In the genomic region with DNA sequence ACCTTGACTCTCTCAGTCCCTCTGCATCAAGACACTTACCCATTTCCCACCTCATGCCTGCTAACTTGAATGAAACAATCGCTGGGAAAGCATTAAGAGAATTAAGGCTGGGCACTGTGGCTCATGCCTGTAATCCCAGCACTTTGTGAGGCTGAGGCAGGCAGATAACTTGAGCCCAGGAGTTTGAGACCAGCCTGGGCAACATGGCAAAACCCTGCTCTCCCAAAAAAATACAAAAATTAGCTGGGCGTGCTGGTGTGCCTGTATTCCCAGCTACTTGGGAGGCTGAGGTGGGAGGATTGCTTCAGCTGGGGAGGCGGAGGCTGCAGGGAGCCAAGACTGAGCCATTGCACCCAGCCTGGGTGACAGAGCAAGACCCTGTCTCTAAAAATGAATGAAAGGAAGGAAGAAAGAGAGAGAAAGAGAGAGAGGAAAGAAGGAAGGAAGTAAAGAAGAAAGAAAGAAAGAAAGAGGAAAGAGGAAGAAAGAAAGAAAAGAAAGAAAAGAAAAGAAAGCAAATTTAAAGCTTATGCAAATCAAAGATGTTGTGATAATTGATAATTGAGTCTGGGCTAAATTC, we compare ENCODE assay signal across 9 cellular contexts. TPM values are rescaled to one million over a fixed set of nuclear protein-coding genes. Genes with fewer than 3 reads are reported as not detected.
DNase-seq lines count a peak whose midpoint lies in the region; ATAC-seq, FAIRE-seq and TF ChIP-seq lines count a peak whose summit lies in the region.
"Had no signal": no experiment of that assay in that cellular context is flagged by ENCODE, and none has a peak within 500 bp of the region (broad histone marks: within the 10 kb centered on the region; RNA-seq: fewer than 3 reads in every experiment).

No MANE protein-coding gene starts in this region.

- no peaks in the 10 kb centered on the region for H3K9me3 Mint-ChIP-seq in activated T-cell treated with anti-CD3 and anti-CD28 coated beads, Interleukin-2, amount 50 U/mL, for 72 hours

- H3K27me3 Mint-ChIP-seq in activated T-cell treated with anti-CD3 and anti-CD28 coated beads, Interleukin-2, amount 50 U/mL, for 72 hours (ENCODE audit: low read depth): peaks cover 67% of the 10 kb centered on the region

- TF ChIP-seq POLR2A in K562 (conservative IDR thresholded peaks at IDR 0.05): no peak

- DNase-seq in activated T-cell treated with anti-CD3 and anti-CD28 coated beads, Interleukin-2, amount 50 U/mL, for 72 hours: no peak
- DNase-seq in activated T-cell treated with anti-CD3 and anti-CD28 coated beads, Interleukin-2, amount 50 U/mL, for 48 hours: no peak
- DNase-seq in K562 (ENCODE audit: extremely low read depth in 1 of 4, low spot score in 3 of 4) (no peak), left lung (no peak), thoracic aorta (ENCODE audit: low spot score) (no peak), Karpas-422 (no peak)
- no peak for DNase-seq in activated CD8-positive, alpha-beta memory T cell treated with anti-CD3 and anti-CD28 coated beads for 24 hours
- DNase-seq: NCI-H526 treated with DMSO at 0.1 percent for 48 hours had no signal

- no peak overlapping the region for H3K4me3 ChIP-seq in K562
- peak overlapping the region; percentile 17 to 41 for H3K4me3 ChIP-seq in left lung
- H3K4me3 ChIP-seq in thoracic aorta: peak overlapping the region; percentile 74
- no peak overlapping the region for H3K4me3 ChIP-seq in Karpas-422 (ENCODE audit: low read length)

- H3K4me3 Mint-ChIP-seq in activated T-cell treated with anti-CD3 and anti-CD28 coated beads, Interleukin-2, amount 50 U/mL, for 72 hours: peak overlapping the region; percentile 33 to 66

- H3K36me3 Mint-ChIP-seq in activated T-cell treated with anti-CD3 and anti-CD28 coated beads, Interleukin-2, amount 50 U/mL, for 72 hours (ENCODE audit: insufficient read depth in 2 of 2): peaks cover 0 to 1% of the 10 kb centered on the region in 2 donors

- H3K4me2 ChIP-seq in K562 (ENCODE audit: insufficient read depth, low read length): peak overlapping the region; percentile 79
- no peak overlapping the region for H3K4me2 ChIP-seq in Karpas-422 (ENCODE audit: low read depth, low read length, poor library complexity, severe bottlenecking)

- CTCF ChIA-PET in K562 (lab: Yijun Ruan, JAX; ENCODE audit: low intra/inter-chr PET ratio): interaction anchor here (0.8 kb wide), 1 partner anchor 12 kb away, joined by 3 read pairs; no protein-coding TSS in a partner anchor

- no peak overlapping the region for H3K27ac Mint-ChIP-seq in activated T-cell treated with anti-CD3 and anti-CD28 coated beads, Interleukin-2, amount 50 U/mL, for 72 hours

- TF ChIP-seq CTCF in K562 (IDR thresholded peaks at IDR 0.05 in 2 of 3, conservative IDR thresholded peaks at IDR 0.05 in 1 of 3; ENCODE audit: insufficient read depth in 2 of 3, low read depth in 1 of 3, low read length in 3 of 3) (no peak), left lung (IDR thresholded peaks at IDR 0.05) (no peak), thoracic aorta (IDR thresholded peaks at IDR 0.05) (no peak)

- H4K20me1 ChIP-seq in K562 (replicated peaks; ENCODE audit: control insufficient read depth, insufficient read depth, low read length) (no peaks in the 10 kb centered on the region), Karpas-422 (ENCODE audit: insufficient read depth, low read depth, low read length) (no peaks in the 10 kb centered on the region)

- no peaks in the 10 kb centered on the region for H3K9me3 ChIP-seq in K562 (replicated peaks; ENCODE audit: control insufficient read depth, insufficient read depth, low read depth, low read length)
- no peaks in the 10 kb centered on the region for H3K9me3 ChIP-seq in left lung
- no peaks in the 10 kb centered on the region for H3K9me3 ChIP-seq in thoracic aorta
- no peaks in the 10 kb centered on the region for H3K9me3 ChIP-seq in Karpas-422 (ENCODE audit: low read length)

- POLR2A ChIA-PET in K562 (lab: Yijun Ruan, JAX): interaction anchor here (0.6 to 1.4 kb wide), 4 partner anchors 11 to 25 kb away, joined by 3 to 6 read pairs (median 4); no protein-coding TSS in a partner anchor

- no peaks in the 10 kb centered on the region for H3K9me1 ChIP-seq in K562 (ENCODE audit: control insufficient read depth, insufficient read depth, low read length)

- no peak for ATAC-seq in activated T-cell treated with anti-CD3 and anti-CD28 coated beads, Interleukin-2, amount 50 U/mL, for 72 hours (replicated peaks in 1 of 2)
- ATAC-seq in K562 (no peak), left lung (no peak), thoracic aorta (ENCODE audit: insufficient number of reproducible peaks, low FRiP score, low read depth) (no peak), HG03139 (IDR thresholded peaks at IDR 0.05; ENCODE audit: unreplicated experiment) (no peak)

- H3K9ac ChIP-seq in K562 (ENCODE audit: insufficient read depth in 1 of 2, low read depth in 2 of 2, low read length in 2 of 2) (no peak overlapping the region; a peak in 1 of 4 replicates), Karpas-422 (ENCODE audit: low read length) (no peak overlapping the region)

- H3K4me1 ChIP-seq in K562 (replicated peaks in 1 of 2; ENCODE audit: control insufficient read depth in 2 of 2, insufficient read depth in 2 of 2, low read length in 2 of 2) (peaks cover 21 to 33% of the 10 kb centered on the region in 2 experiments), left lung (peaks cover 14 to 61% of the 10 kb centered on the region in 2 donors), thoracic aorta (ENCODE audit: control insufficient read depth in 1 of 2, low read depth in 2 of 2) (peaks cover 33 to 95% of the 10 kb centered on the region in 2 donors), Karpas-422 (ENCODE audit: low read length) (peaks cover 9% of the 10 kb centered on the region)

- H3K27ac ChIP-seq in K562 (ENCODE audit: extremely low read depth, low read depth, low read length) (no peak overlapping the region), left lung (peak overlapping the region; percentile 63 to 83), thoracic aorta (peak overlapping the region; percentile 93 to 95), Karpas-422 (ENCODE audit: low read length) (no peak overlapping the region)

- H3K9me2 ChIP-seq in Karpas-422 (replicated peaks; ENCODE audit: insufficient read depth, low read length): no peaks in the 10 kb centered on the region

- H3K27me3 ChIP-seq in K562 (ENCODE audit: control insufficient read depth in 2 of 2, insufficient read depth in 2 of 2, low read length in 2 of 2) (no peaks in the 10 kb centered on the region), left lung (peaks cover 0 to 53% of the 10 kb centered on the region in 2 donors), thoracic aorta (replicated peaks; ENCODE audit: insufficient read depth) (no peaks in the 10 kb centered on the region), Karpas-422 (ENCODE audit: low read length) (no peaks in the 10 kb centered on the region)

- no peak for FAIRE-seq in K562 (lab: Jason Lieb, UNC)

- peak overlapping the region; percentile 94 for H2AFZ ChIP-seq in K562 (ENCODE audit: low read depth, low read length)
- H2AFZ ChIP-seq in Karpas-422 (ENCODE audit: low read length): no peak overlapping the region

- 66% methylated on average over 3 of the region's 3 CpGs for WGBS in K562 (ENCODE audit: insufficient coverage, low coverage, missing lambda C conversion rate)

- H3K79me2 ChIP-seq in K562 (ENCODE audit: control insufficient read depth, insufficient read depth, low read length) (no peaks in the 10 kb centered on the region), Karpas-422 (ENCODE audit: low read length) (no peaks in the 10 kb centered on the region)

- no peak for TF ChIP-seq EP300 in K562 (IDR thresholded peaks at IDR 0.05; ENCODE audit: low read length)

- H3K36me3 ChIP-seq in K562 (ENCODE audit: control insufficient read depth, insufficient read depth, low read length) (no peaks in the 10 kb centered on the region), left lung (peaks cover 0 to 21% of the 10 kb centered on the region in 2 donors), thoracic aorta (peaks cover 22% of the 10 kb centered on the region), Karpas-422 (ENCODE audit: insufficient read depth, low read length) (no peaks in the 10 kb centered on the region)

- intact Hi-C loops in K562 (cut with micrococcal nuclease) (no loop called here), left lung (cut with DNase I) (no loop called here)

- H3K4me1 Mint-ChIP-seq in activated T-cell treated with anti-CD3 and anti-CD28 coated beads, Interleukin-2, amount 50 U/mL, for 72 hours (ENCODE audit: low read depth): peaks cover 29% of the 10 kb centered on the region

- no peak for TF ChIP-seq RAD21 in K562 (CRISPR knock-in tag; conservative IDR thresholded peaks at IDR 0.05 in 1 of 2, IDR thresholded peaks at IDR 0.05 in 1 of 2)

- BruUV-seq in K562 (replicated peaks; lab: Mats Ljungman, UMichigan): TSS peak; percentile 67

- in situ Hi-C loops in K562 (cut with MboI): no loop called here

RNA-seq across cellular contexts. Expression of gene SERPINE1, which starts 0.6 kb away (rescaled TPM):
- total RNA-seq in activated T-cell treated with anti-CD3 and anti-CD28 coated beads, Interleukin-2, amount 50 U/mL, for 72 hours: under 1 TPM in 1 of 2 donors, not detected in 1; 0.14 TPM
- total RNA-seq in K562 (2011; cell fraction: chromatin; rRNA removed; ENCODE audit: low replicate concordance): 3.1 and 8.6 TPM in 2 replicates
- 5.8 and 14.3 TPM in 2 replicates for total RNA-seq in K562 (2011; cell fraction: nucleolus; rRNA removed)
- total RNA-seq in K562 (2011; cell fraction: nucleoplasm; rRNA removed): 5.1 and 8.0 TPM in 2 replicates
- 0.73 and 0.91 TPM in 2 replicates for total RNA-seq in K562 (2014; rRNA removed)
- total RNA-seq in K562 (2014; rRNA removed; fragmentation: Illumina TruSeq; extraction: Trizol): 0.44 and 0.67 TPM in 2 replicates
- 0.22 and 0.23 TPM in 2 replicates for total RNA-seq in K562 (2015; rRNA removed; fragmentation: Illumina TruSeq; extraction: Trizol)
- 0.98 and 1.3 TPM in 2 replicates for total RNA-seq in K562 (2021)
- 2.2 and 4.8 TPM in 2 replicates for polyA plus RNA-seq in K562 (2011; rRNA removed)
- 3.0 and 10.7 TPM in 2 replicates for polyA plus RNA-seq in K562 (2011; cell fraction: cytosol; rRNA removed)
- 1.2 and 5.4 TPM in 2 replicates for polyA plus RNA-seq in K562 (2011; cell fraction: nucleus; rRNA removed)
- polyA plus RNA-seq in K562 (2012): 2.2 and 4.3 TPM in 2 replicates
- 1.0 and 1.1 TPM in 2 replicates for polyA plus RNA-seq in K562 (2014; fragmentation: Illumina TruSeq; extraction: Trizol)
- 1 to 10 TPM in 1 of 2 experiments, under 1 TPM in 1; 0.89 to 1.6 TPM for polyA plus RNA-seq in K562 (2014; fragmentation: Nextera tagmentation; extraction: Ambion mirVana)
- 0.54 and 0.62 TPM in 2 replicates for polyA plus RNA-seq in K562 (2014; rRNA removed)
- polyA minus RNA-seq in K562 (2011; rRNA and poly(A)+ RNA removed): 1.5 and 6.2 TPM in 2 replicates
- polyA minus RNA-seq in K562 (2011; cell fraction: cytosol; rRNA and poly(A)+ RNA removed): 5.0 and 5.4 TPM in 2 replicates
- polyA minus RNA-seq in K562 (2011; cell fraction: nucleus; rRNA and poly(A)+ RNA removed): 0.44 and 1.6 TPM in 2 replicates
- 10 to 100 TPM; 59.4 to 80.5 TPM for total RNA-seq in left lung
- total RNA-seq in thoracic aorta: 1,000 to 10,000 TPM in 1 of 2 donors, 100 to 1,000 TPM in 1; 542 to 1,009 TPM
- total RNA-seq in Karpas-422 (2014; rRNA removed; shearing (Covaris generic); ENCODE audit: low replicate concordance): not detected in 2 replicates

RNA-seq across cellular contexts. Expression of gene AP1S1, which starts 26.7 kb away (rescaled TPM):
- 10 to 100 TPM; 23.4 to 28.4 TPM for total RNA-seq in activated T-cell treated with anti-CD3 and anti-CD28 coated beads, Interleukin-2, amount 50 U/mL, for 72 hours
- total RNA-seq in K562 (2011; cell fraction: chromatin; rRNA removed; ENCODE audit: low replicate concordance): 16.8 and 29.1 TPM in 2 replicates
- 29.0 and 30.9 TPM in 2 replicates for total RNA-seq in K562 (2011; cell fraction: nucleolus; rRNA removed)
- 25.1 and 27.9 TPM in 2 replicates for total RNA-seq in K562 (2011; cell fraction: nucleoplasm; rRNA removed)
- total RNA-seq in K562 (2014; rRNA removed) (149 and 163 TPM in 2 replicates), K562 (2014; rRNA removed; fragmentation: Illumina TruSeq; extraction: Trizol) (68.6 and 77.7 TPM in 2 replicates), K562 (2015; rRNA removed; fragmentation: Illumina TruSeq; extraction: Trizol) (71.8 and 71.9 TPM in 2 replicates), K562 (2021) (89.4 and 91.2 TPM in 2 replicates), left lung (10 to 100 TPM; 39.4 to 48.7 TPM), thoracic aorta (10 to 100 TPM; 11.9 to 33.0 TPM)
- polyA plus RNA-seq in K562 (2011; rRNA removed) (113 and 121 TPM in 2 replicates), K562 (2014; fragmentation: Illumina TruSeq; extraction: Trizol) (79.8 and 104 TPM in 2 replicates), K562 (2014; fragmentation: Nextera tagmentation; extraction: Ambion mirVana) (10 to 100 TPM in 1 of 2 experiments, 1 to 10 TPM in 1; 4.4 to 13.6 TPM), K562 (2014; rRNA removed) (125 and 188 TPM in 2 replicates)
- 106 and 108 TPM in 2 replicates for polyA plus RNA-seq in K562 (2011; cell fraction: cytosol; rRNA removed)
- polyA plus RNA-seq in K562 (2011; cell fraction: nucleus; rRNA removed): 56.4 and 60.9 TPM in 2 replicates
- polyA plus RNA-seq in K562 (2012): 106 and 166 TPM in 2 replicates
- 53.4 and 71.7 TPM in 2 replicates for polyA minus RNA-seq in K562 (2011; rRNA and poly(A)+ RNA removed)
- polyA minus RNA-seq in K562 (2011; cell fraction: cytosol; rRNA and poly(A)+ RNA removed): 25.1 and 29.0 TPM in 2 replicates
- polyA minus RNA-seq in K562 (2011; cell fraction: nucleus; rRNA and poly(A)+ RNA removed): 5.1 and 9.2 TPM in 2 replicates
- 150 and 256 TPM in 2 replicates for total RNA-seq in Karpas-422 (2014; rRNA removed; shearing (Covaris generic); ENCODE audit: low replicate concordance)

RNA-seq across cellular contexts. Expression of gene VGF, which starts 37.8 kb away (rescaled TPM):
- under 1 TPM in 1 of 2 donors, not detected in 1; 0.19 TPM for total RNA-seq in activated T-cell treated with anti-CD3 and anti-CD28 coated beads, Interleukin-2, amount 50 U/mL, for 72 hours
- 0.81 and 4.0 TPM in 2 replicates for total RNA-seq in K562 (2011; cell fraction: chromatin; rRNA removed; ENCODE audit: low replicate concordance)
- 3.8 and 7.2 TPM in 2 replicates for total RNA-seq in K562 (2011; cell fraction: nucleolus; rRNA removed)
- total RNA-seq in K562 (2011; cell fraction: nucleoplasm; rRNA removed): 1.1 and 2.2 TPM in 2 replicates
- total RNA-seq in K562 (2014; rRNA removed) (1.8 and 2.8 TPM in 2 replicates), K562 (2014; rRNA removed; fragmentation: Illumina TruSeq; extraction: Trizol) (0.19 and 0.22 TPM in 2 replicates), K562 (2015; rRNA removed; fragmentation: Illumina TruSeq; extraction: Trizol) (0.40 and 0.45 TPM in 2 replicates), K562 (2021) (4.2 and 5.7 TPM in 2 replicates), left lung (not detected), thoracic aorta (not detected)
- polyA plus RNA-seq in K562 (2011; rRNA removed) (0.14 and 0.23 TPM in 2 replicates), K562 (2014; fragmentation: Illumina TruSeq; extraction: Trizol) (0.34 and 0.79 TPM in 2 replicates), K562 (2014; fragmentation: Nextera tagmentation; extraction: Ambion mirVana) (under 1 TPM; 0.03 to 0.08 TPM), K562 (2014; rRNA removed) (1.4 and 1.7 TPM in 2 replicates)
- 0.10 and 1.1 TPM in 2 replicates for polyA plus RNA-seq in K562 (2011; cell fraction: cytosol; rRNA removed)
- 0.65 and 2.1 TPM in 2 replicates for polyA plus RNA-seq in K562 (2011; cell fraction: nucleus; rRNA removed)
- 1.6 and 7.3 TPM in 2 replicates for polyA plus RNA-seq in K562 (2012)
- not detected in 2 replicates for polyA minus RNA-seq in K562 (2011; rRNA and poly(A)+ RNA removed)
- polyA minus RNA-seq in K562 (2011; cell fraction: cytosol; rRNA and poly(A)+ RNA removed): 0.73 and 1.7 TPM in 2 replicates
- polyA minus RNA-seq in K562 (2011; cell fraction: nucleus; rRNA and poly(A)+ RNA removed): 0.89 and 0.94 TPM in 2 replicates
- total RNA-seq in Karpas-422 (2014; rRNA removed; shearing (Covaris generic); ENCODE audit: low replicate concordance): 0.86 and 1.4 TPM in 2 replicates

RNA-seq across cellular contexts. Expression of gene TRIM56, which starts 42.3 kb away (rescaled TPM):
- total RNA-seq in activated T-cell treated with anti-CD3 and anti-CD28 coated beads, Interleukin-2, amount 50 U/mL, for 72 hours: 10 to 100 TPM; 44.5 to 50.2 TPM
- 30.8 and 42.4 TPM in 2 replicates for total RNA-seq in K562 (2011; cell fraction: chromatin; rRNA removed; ENCODE audit: low replicate concordance)
- 23.3 and 25.4 TPM in 2 replicates for total RNA-seq in K562 (2011; cell fraction: nucleolus; rRNA removed)
- 26.5 and 28.8 TPM in 2 replicates for total RNA-seq in K562 (2011; cell fraction: nucleoplasm; rRNA removed)
- total RNA-seq in K562 (2014; rRNA removed): 13.3 and 13.8 TPM in 2 replicates
- 8.2 and 11.6 TPM in 2 replicates for total RNA-seq in K562 (2014; rRNA removed; fragmentation: Illumina TruSeq; extraction: Trizol)
- total RNA-seq in K562 (2015; rRNA removed; fragmentation: Illumina TruSeq; extraction: Trizol): 10.4 and 12.1 TPM in 2 replicates
- total RNA-seq in K562 (2021): 26.6 and 29.7 TPM in 2 replicates
- 4.5 and 6.4 TPM in 2 replicates for polyA plus RNA-seq in K562 (2011; rRNA removed)
- 2.3 and 6.2 TPM in 2 replicates for polyA plus RNA-seq in K562 (2011; cell fraction: cytosol; rRNA removed)
- polyA plus RNA-seq in K562 (2011; cell fraction: nucleus; rRNA removed): 5.8 and 11.0 TPM in 2 replicates
- polyA plus RNA-seq in K562 (2012): 23.0 and 23.6 TPM in 2 replicates
- polyA plus RNA-seq in K562 (2014; fragmentation: Illumina TruSeq; extraction: Trizol): 13.3 and 15.1 TPM in 2 replicates
- polyA plus RNA-seq in K562 (2014; fragmentation: Nextera tagmentation; extraction: Ambion mirVana): 1 to 10 TPM; 2.0 to 2.7 TPM
- polyA plus RNA-seq in K562 (2014; rRNA removed): 10.3 and 12.5 TPM in 2 replicates
- polyA minus RNA-seq in K562 (2011; rRNA and poly(A)+ RNA removed): 9.8 and 19.8 TPM in 2 replicates
- polyA minus RNA-seq in K562 (2011; cell fraction: cytosol; rRNA and poly(A)+ RNA removed): 5.8 and 8.5 TPM in 2 replicates
- polyA minus RNA-seq in K562 (2011; cell fraction: nucleus; rRNA and poly(A)+ RNA removed): 7.5 and 7.7 TPM in 2 replicates
- 10 to 100 TPM; 42.8 to 55.6 TPM for total RNA-seq in left lung
- 10 to 100 TPM; 32.1 to 44.5 TPM for total RNA-seq in thoracic aorta
- 8.1 and 14.0 TPM in 2 replicates for total RNA-seq in Karpas-422 (2014; rRNA removed; shearing (Covaris generic); ENCODE audit: low replicate concordance)

RNA-seq across cellular contexts. Expression of gene NAT16, which starts 52.5 kb away (rescaled TPM):
- not detected for total RNA-seq in activated T-cell treated with anti-CD3 and anti-CD28 coated beads, Interleukin-2, amount 50 U/mL, for 72 hours
- total RNA-seq in K562 (2011; cell fraction: chromatin; rRNA removed; ENCODE audit: low replicate concordance): not detected in 2 replicates
- not detected in 2 replicates for total RNA-seq in K562 (2011; cell fraction: nucleolus; rRNA removed)
- not detected in 2 replicates for total RNA-seq in K562 (2011; cell fraction: nucleoplasm; rRNA removed)
- total RNA-seq in K562 (2014; rRNA removed) (not detected in 2 replicates), K562 (2014; rRNA removed; fragmentation: Illumina TruSeq; extraction: Trizol) (not detected in 2 replicates), K562 (2015; rRNA removed; fragmentation: Illumina TruSeq; extraction: Trizol) (not detected in 2 replicates), K562 (2021) (not detected in 2 replicates), left lung (not detected), thoracic aorta (not detected)
- polyA plus RNA-seq in K562 (2011; rRNA removed) (not detected in 2 replicates), K562 (2014; fragmentation: Illumina TruSeq; extraction: Trizol) (not detected in 2 replicates), K562 (2014; fragmentation: Nextera tagmentation; extraction: Ambion mirVana) (under 1 TPM in 1 of 2 experiments, not detected in 1; 0.04 TPM), K562 (2014; rRNA removed) (not detected in 2 replicates)
- not detected in 2 replicates for polyA plus RNA-seq in K562 (2011; cell fraction: cytosol; rRNA removed)
- polyA plus RNA-seq in K562 (2011; cell fraction: nucleus; rRNA removed): 0.07 TPM in 1 of 2 replicates, not detected in the other
- polyA plus RNA-seq in K562 (2012): 0.07 and 0.08 TPM in 2 replicates
- polyA minus RNA-seq in K562 (2011; rRNA and poly(A)+ RNA removed): not detected in 2 replicates
- not detected in 2 replicates for polyA minus RNA-seq in K562 (2011; cell fraction: cytosol; rRNA and poly(A)+ RNA removed)
- not detected in 2 replicates for polyA minus RNA-seq in K562 (2011; cell fraction: nucleus; rRNA and poly(A)+ RNA removed)
- total RNA-seq in Karpas-422 (2014; rRNA removed; shearing (Covaris generic); ENCODE audit: low replicate concordance): not detected in 2 replicates

Comparison
In these comparisons a context has a peak if more than half of its experiments do, and no peak if none do; other contexts are left out.
1. H3K27ac ChIP-seq: peak in left lung (2 of 2) and thoracic aorta (2 of 2); none in K562 (single experiment) and Karpas-422 (single experiment).
2. H3K4me3 ChIP-seq: peak in left lung (2 of 2) and thoracic aorta (single experiment); none in K562 (single experiment) and Karpas-422 (single experiment).